ENCODE assay signal across 9 cellular contexts in genomic region chr6:53151676-53152075, GRCh38. TPM values are rescaled to one million over a fixed set of nuclear protein-coding genes. Genes with fewer than 3 reads are reported as not detected.
DNase-seq lines count a peak whose midpoint lies in the region; ATAC-seq and TF ChIP-seq lines count a peak whose summit lies in the region.
"Had no signal": no experiment of that assay in that cellular context is flagged by ENCODE, and none has a peak within 500 bp of the region (broad histone marks: within the 10 kb centered on the region; RNA-seq: fewer than 3 reads in every experiment).

No MANE protein-coding gene starts in this region.

- peak; percentile 6 for DNase-seq in activated naive CD8-positive, alpha-beta T cell treated with anti-CD3 and anti-CD28 coated beads, Interleukin-2, amount 50 U/mL, for 24 hours
- no peak for DNase-seq in activated naive CD8-positive, alpha-beta T cell treated with anti-CD3 and anti-CD28 coated beads for 36 hours
- DNase-seq in HT1080 (ENCODE audit: low read depth) = peak; percentile 15
- DNase-seq in amniotic epithelial cell (ENCODE audit: low read depth) = peak; percentile 31
- no peak for DNase-seq in retinal pigment epithelial cell (ENCODE audit: low read depth)
- no peak for DNase-seq in GM03348 (ENCODE audit: low spot score)
- DNase-seq in activated CD4-positive, alpha-beta T cell treated with anti-CD3 and anti-CD28 coated beads, Interleukin-2, amount 10 ng/mL, durations not matched to agents 7 days and 5 days = no peak
- DNase-seq: stimulated activated CD4-positive, alpha-beta T cell treated with anti-CD3 and anti-CD28 coated beads, Interleukin-4, amount 100 ng/mL, for 1 hour had no signal

- no peaks in the 10 kb centered on the region for H3K4me1 Mint-ChIP-seq in activated naive CD8-positive, alpha-beta T cell treated with anti-CD3 and anti-CD28 coated beads, Interleukin-2, amount 50 U/mL, for 24 hours
- no peaks in the 10 kb centered on the region for H3K4me1 Mint-ChIP-seq in activated naive CD8-positive, alpha-beta T cell treated with anti-CD3 and anti-CD28 coated beads for 36 hours
- H3K4me1 Mint-ChIP-seq in activated CD4-positive, alpha-beta T cell treated with anti-CD3 and anti-CD28 coated beads, Interleukin-2, amount 10 ng/mL, durations not matched to agents 7 days and 5 days = no peaks in the 10 kb centered on the region

- H3K4me3 ChIP-seq in retinal pigment epithelial cell (ENCODE audit: low read length) = no peak overlapping the region

- no peak overlapping the region for H3K4me3 Mint-ChIP-seq in activated naive CD8-positive, alpha-beta T cell treated with anti-CD3 and anti-CD28 coated beads, Interleukin-2, amount 50 U/mL, for 24 hours
- H3K4me3 Mint-ChIP-seq in activated naive CD8-positive, alpha-beta T cell treated with anti-CD3 and anti-CD28 coated beads for 36 hours = no peak overlapping the region
- H3K4me3 Mint-ChIP-seq in activated CD4-positive, alpha-beta T cell treated with anti-CD3 and anti-CD28 coated beads, Interleukin-2, amount 10 ng/mL, durations not matched to agents 7 days and 5 days = no peak overlapping the region

- H3K27me3 Mint-ChIP-seq in activated naive CD8-positive, alpha-beta T cell treated with anti-CD3 and anti-CD28 coated beads, Interleukin-2, amount 50 U/mL, for 24 hours = peaks cover 5% of the 10 kb centered on the region
- H3K27me3 Mint-ChIP-seq in activated naive CD8-positive, alpha-beta T cell treated with anti-CD3 and anti-CD28 coated beads for 36 hours = peaks cover 12% of the 10 kb centered on the region
- no peaks in the 10 kb centered on the region for H3K27me3 Mint-ChIP-seq in activated CD4-positive, alpha-beta T cell treated with anti-CD3 and anti-CD28 coated beads, Interleukin-2, amount 10 ng/mL, durations not matched to agents 7 days and 5 days

- no peak overlapping the region for H3K27ac Mint-ChIP-seq in activated naive CD8-positive, alpha-beta T cell treated with anti-CD3 and anti-CD28 coated beads, Interleukin-2, amount 50 U/mL, for 24 hours
- H3K27ac Mint-ChIP-seq in activated naive CD8-positive, alpha-beta T cell treated with anti-CD3 and anti-CD28 coated beads for 36 hours = no peak overlapping the region
- no peak overlapping the region for H3K27ac Mint-ChIP-seq in activated CD4-positive, alpha-beta T cell treated with anti-CD3 and anti-CD28 coated beads, Interleukin-2, amount 10 ng/mL, durations not matched to agents 7 days and 5 days

- CTCF ChIA-PET in activated CD4-positive, alpha-beta T cell treated with anti-CD3 and anti-CD28 coated beads, Interleukin-2, amount 10 ng/mL, durations not matched to agents 7 days and 5 days (lab: Charles Lee) = interaction anchor here (0.6 to 1.2 kb wide), 2 partner anchors 214 to 291 kb away, joined by 3 read pairs; no protein-coding TSS in a partner anchor

- peak; percentile 58 for TF ChIP-seq CTCF in retinal pigment epithelial cell (conservative IDR thresholded peaks at IDR 0.05; ENCODE audit: low read depth, low read length)

- no peaks in the 10 kb centered on the region for H3K9me3 Mint-ChIP-seq in activated naive CD8-positive, alpha-beta T cell treated with anti-CD3 and anti-CD28 coated beads, Interleukin-2, amount 50 U/mL, for 24 hours
- no peaks in the 10 kb centered on the region for H3K9me3 Mint-ChIP-seq in activated naive CD8-positive, alpha-beta T cell treated with anti-CD3 and anti-CD28 coated beads for 36 hours
- H3K9me3 Mint-ChIP-seq in activated CD4-positive, alpha-beta T cell treated with anti-CD3 and anti-CD28 coated beads, Interleukin-2, amount 10 ng/mL, durations not matched to agents 7 days and 5 days = no peaks in the 10 kb centered on the region

- POLR2A ChIA-PET in activated CD4-positive, alpha-beta T cell treated with anti-CD3 and anti-CD28 coated beads, Interleukin-2, amount 10 ng/mL, durations not matched to agents 7 days and 5 days (lab: Charles Lee) = no interaction called here

- no peak for ATAC-seq in activated naive CD8-positive, alpha-beta T cell treated with anti-CD3 and anti-CD28 coated beads, Interleukin-2, amount 50 U/mL, for 24 hours
- no peak for ATAC-seq in HG02870 (IDR thresholded peaks at IDR 0.05; ENCODE audit: unreplicated experiment)

- no peaks in the 10 kb centered on the region for H3K36me3 Mint-ChIP-seq in activated naive CD8-positive, alpha-beta T cell treated with anti-CD3 and anti-CD28 coated beads, Interleukin-2, amount 50 U/mL, for 24 hours (ENCODE audit: low read depth)
- H3K36me3 Mint-ChIP-seq in activated naive CD8-positive, alpha-beta T cell treated with anti-CD3 and anti-CD28 coated beads for 36 hours = no peaks in the 10 kb centered on the region
- H3K36me3 Mint-ChIP-seq in activated CD4-positive, alpha-beta T cell treated with anti-CD3 and anti-CD28 coated beads, Interleukin-2, amount 10 ng/mL, durations not matched to agents 7 days and 5 days (ENCODE audit: low read depth) = no peaks in the 10 kb centered on the region

RNA-seq across cellular contexts. Expression of gene GCM1, which starts 3.0 kb away (rescaled TPM):
- not detected for total RNA-seq in activated naive CD8-positive, alpha-beta T cell treated with anti-CD3 and anti-CD28 coated beads for 36 hours
- not detected in 2 replicates for total RNA-seq in HT1080 (2014; rRNA removed; shearing (Covaris generic))
- not detected in 2 replicates for polyA plus RNA-seq in HT1080 (2015; cell fraction: cytosol; rRNA removed)
- polyA plus RNA-seq in HT1080 (2015; cell fraction: nucleus; rRNA removed) = not detected in 2 replicates
- not detected for total RNA-seq in activated CD4-positive, alpha-beta T cell treated with anti-CD3 and anti-CD28 coated beads, Interleukin-2, amount 10 ng/mL, durations not matched to agents 7 days and 5 days

Comparison
In these comparisons a context has a peak if more than half of its experiments do, and no peak if none do; other contexts are left out.
1. DNase-seq: peak in activated naive CD8-positive, alpha-beta T cell treated with anti-CD3 and anti-CD28 coated beads, Interleukin-2, amount 50 U/mL, for 24 hours (single experiment), HT1080 (single experiment) and amniotic epithelial cell (single experiment); none in activated naive CD8-positive, alpha-beta T cell treated with anti-CD3 and anti-CD28 coated beads for 36 hours (single experiment), retinal pigment epithelial cell (single experiment), GM03348 (single experiment) and activated CD4-positive, alpha-beta T cell treated with anti-CD3 and anti-CD28 coated beads, Interleukin-2, amount 10 ng/mL, durations not matched to agents 7 days and 5 days (single experiment).